7 cellular contexts compared by ENCODE assay signal in genomic region chr19:58513694-58514563, GRCh38.
DNase-seq lines count a peak whose midpoint lies in the region; ATAC-seq lines count a peak whose summit lies in the region.

No MANE protein-coding gene starts in this region.

- peak overlapping the region; percentile 41 for H3K27ac ChIP-seq in cingulate gyrus (ENCODE audit: low read depth, low read length)
- H3K27ac ChIP-seq in layer of hippocampus (ENCODE audit: low read depth, low read length): peak overlapping the region; percentile 65

- no peaks in the 10 kb centered on the region for H3K27me3 ChIP-seq in layer of hippocampus (ENCODE audit: control insufficient read depth, insufficient read depth, low read length)

- peak; percentile 99 for DNase-seq in NCI-H2227 treated with DMSO at 0.1 percent for 48 hours (lab: John Stamatoyannopoulos, UW)
- DNase-seq in activated CD4-positive, alpha-beta T cell treated with anti-CD3 and anti-CD28 coated beads for 4 hours: peak; percentile 91
- peak; percentile 91 to 95 (median 92) for DNase-seq in stimulated activated CD4-positive, alpha-beta T cell treated with anti-CD3 and anti-CD28 coated beads, Interleukin-1b, Interleukin-23, amount 100 ng/mL, for 24 hours (ENCODE audit: low read depth in 4 of 4, low spot score in 1 of 4)

- peak; percentile 79 for ATAC-seq in GM18511 (IDR thresholded peaks at IDR 0.05; ENCODE audit: unreplicated experiment)
- ATAC-seq in HG03103 (IDR thresholded peaks at IDR 0.05; ENCODE audit: low read depth, unreplicated experiment): peak; percentile 63

Comparison
In these comparisons a context has a peak if more than half of its experiments do, and no peak if none do; other contexts are left out.
1. Peak in every context shown above with its lines: DNase-seq, ATAC-seq and H3K27ac ChIP-seq.